15 cellular contexts compared by ENCODE assay signal in the genomic region with DNA sequence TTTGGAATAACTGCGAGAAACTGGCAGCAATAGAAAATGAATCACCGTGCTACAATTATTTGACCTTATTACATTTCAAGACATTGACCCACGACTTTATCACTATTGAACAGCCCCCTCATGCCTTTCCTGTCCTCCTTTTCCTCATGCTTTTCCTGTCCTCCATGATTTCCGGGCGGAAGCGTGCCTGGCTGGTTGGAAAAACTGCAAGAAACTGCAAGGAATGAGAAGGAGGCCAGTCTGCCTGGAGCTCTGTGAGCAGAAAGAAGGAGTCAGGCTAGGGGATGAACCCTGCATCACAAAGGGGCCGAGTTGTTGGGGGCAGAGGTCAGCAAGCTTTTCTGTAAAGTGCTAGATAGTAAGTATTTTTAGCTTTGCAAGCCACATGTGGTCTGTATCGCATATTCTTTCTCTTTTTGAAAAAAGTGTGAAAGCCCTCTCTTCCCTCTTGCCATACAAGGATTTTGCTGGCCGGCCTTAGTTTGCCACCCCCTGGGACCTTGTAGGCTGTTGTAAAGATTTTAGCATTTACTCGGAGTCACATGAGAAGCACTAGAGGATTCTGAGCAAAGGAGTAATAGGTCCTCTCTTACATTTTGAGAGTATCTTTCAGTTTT. TPM values are rescaled to one million over a fixed set of nuclear protein-coding genes. Genes with fewer than 3 reads are reported as not detected.
DNase-seq lines count a peak whose midpoint lies in the region; ATAC-seq, FAIRE-seq and TF ChIP-seq lines count a peak whose summit lies in the region.
"Had no signal": no experiment of that assay in that cellular context is flagged by ENCODE, and none has a peak within 500 bp of the region (broad histone marks: within the 10 kb centered on the region; RNA-seq: fewer than 3 reads in every experiment).

No MANE protein-coding gene starts in this region.

- no peak for TF ChIP-seq POLR2A in GM12892 (IDR thresholded peaks at IDR 0.05; ENCODE audit: low read depth, low read length)

- no peak for DNase-seq in GM12892 (ENCODE audit: insufficient read length)
- peak; percentile 62 for DNase-seq in NCI-H2227 treated with DMSO at 0.1 percent for 48 hours (lab: John Stamatoyannopoulos, UW)
- DNase-seq in glutamatergic neuron, result no peak
- DNase-seq in nephron progenitor cell, result no peak
- no peak for DNase-seq in NCI-H2029 treated with DMSO at 0.1 percent for 48 hours (lab: John Stamatoyannopoulos, UW)
- DNase-seq in CD14-positive monocyte (ENCODE audit: low spot score), result no peak
- no peak for DNase-seq in DMS53 (lab: John Stamatoyannopoulos, UW)
- DNase-seq: activated CD4-positive, alpha-beta T cell treated with anti-CD3 and anti-CD28 coated beads for 4 hours; activated gamma-delta T cell treated with Interleukin-2 at 50 U/mL for 16 hours; central memory CD4-positive, alpha-beta T cell; natural killer cell; NCI-H1092; NCI-H526; stomach had no signal

- H3K36me3 Mint-ChIP-seq in glutamatergic neuron (ENCODE audit: unreplicated experiment) (no peaks in the 10 kb centered on the region), nephron progenitor cell (ENCODE audit: low read depth) (peaks cover 9% of the 10 kb centered on the region), CD14-positive monocyte (no peaks in the 10 kb centered on the region)
- H3K36me3 Mint-ChIP-seq: natural killer cell had no signal

- H3K27ac Mint-ChIP-seq in glutamatergic neuron (ENCODE audit: unreplicated experiment) (peak overlapping the region; percentile 88), nephron progenitor cell (peak overlapping the region; percentile 86), CD14-positive monocyte (no peak overlapping the region)
- H3K27ac Mint-ChIP-seq: natural killer cell had no signal

- H3K4me3 Mint-ChIP-seq in glutamatergic neuron (ENCODE audit: unreplicated experiment) (peak overlapping the region; percentile 47), nephron progenitor cell (no peak overlapping the region), CD14-positive monocyte (no peak overlapping the region)
- H3K4me3 Mint-ChIP-seq: natural killer cell had no signal

- H3K9me3 Mint-ChIP-seq in glutamatergic neuron (ENCODE audit: unreplicated experiment) (peaks cover 4% of the 10 kb centered on the region), nephron progenitor cell (peaks cover 13% of the 10 kb centered on the region), CD14-positive monocyte (peaks cover 0 to 12% (median 5%) of the 10 kb centered on the region in 7 donors)
- H3K9me3 Mint-ChIP-seq: natural killer cell had no signal

- no peak for TF ChIP-seq CTCF in glutamatergic neuron (IDR thresholded peaks at IDR 0.05; ENCODE audit: partially characterized antibody, unreplicated experiment)
- TF ChIP-seq CTCF in nephron progenitor cell (IDR thresholded peaks at IDR 0.05), result no peak
- TF ChIP-seq CTCF in CD14-positive monocyte (IDR thresholded peaks at IDR 0.05), result no peak

- no peak for ATAC-seq in HG02588 (IDR thresholded peaks at IDR 0.05; ENCODE audit: unreplicated experiment)

- peak; percentile 78 for FAIRE-seq in GM12892 (lab: Jason Lieb, UNC)

- H3K4me1 Mint-ChIP-seq in glutamatergic neuron (ENCODE audit: low read depth, unreplicated experiment) (peaks cover 15% of the 10 kb centered on the region), nephron progenitor cell (peaks cover 30% of the 10 kb centered on the region), CD14-positive monocyte (peaks cover 23% of the 10 kb centered on the region)

- intact Hi-C loops in CD14-positive monocyte (cut with micrococcal nuclease), result no loop called here

- peaks cover 2% of the 10 kb centered on the region for H3K27me3 Mint-ChIP-seq in glutamatergic neuron (ENCODE audit: unreplicated experiment)
- peaks cover 3% of the 10 kb centered on the region for H3K27me3 Mint-ChIP-seq in nephron progenitor cell (ENCODE audit: low read depth, poor library complexity)
- peaks cover 0 to 4% (median 0%) of the 10 kb centered on the region in 3 donors for H3K27me3 Mint-ChIP-seq in CD14-positive monocyte (ENCODE audit: low read depth in 3 of 3)

RNA-seq across cellular contexts. Expression of a gene that starts 37.0 kb away (rescaled TPM):
- 82.1 TPM for polyA plus RNA-seq in GM12892 (2012; ENCODE audit: missing spikeins)
- total RNA-seq in glutamatergic neuron (ENCODE audit: unreplicated experiment), result 8.7 TPM
- 10 to 100 TPM; 13.8 to 26.4 TPM for polyA plus RNA-seq in CD14-positive monocyte

RNA-seq across cellular contexts. Expression of a gene that starts 53.4 kb away (rescaled TPM):
- 38.4 TPM for polyA plus RNA-seq in GM12892 (2012; ENCODE audit: missing spikeins)
- total RNA-seq in glutamatergic neuron (ENCODE audit: unreplicated experiment), result 10.2 TPM
- under 1 TPM; 0.05 to 0.22 TPM for polyA plus RNA-seq in CD14-positive monocyte

Comparison
In these comparisons a context has a peak if more than half of its experiments do, and no peak if none do; other contexts are left out.
1. H3K27ac Mint-ChIP-seq: peak in glutamatergic neuron (single experiment) and nephron progenitor cell (single experiment); none in CD14-positive monocyte (0 of 7).